11 cellular contexts compared by ENCODE assay signal in genomic region chr12:116426391-116427136, GRCh38.
A peak's percentile ranks its signal among the peaks of the same experiment; 100 is the strongest.
DNase-seq lines count a peak whose midpoint lies in the region; ATAC-seq and TF ChIP-seq lines count a peak whose summit lies in the region.
"Had no signal": no experiment of that assay in that cellular context is flagged by ENCODE, and none has a peak within 500 bp of the region (broad histone marks: within the 10 kb centered on the region; RNA-seq: fewer than 3 reads in every experiment).

No MANE protein-coding gene starts in this region.

- no peaks in the 10 kb centered on the region for H3K36me3 Mint-ChIP-seq in CD4-positive, alpha-beta T cell (ENCODE audit: low read depth)
- H3K36me3 Mint-ChIP-seq: natural killer cell treated with Interleukin-12 subunit alpha and Interleukin-12 subunit beta and Interleukin-15 and Interleukin-18, amount 100 ng/mL, for 72 hours had no signal

- in situ Hi-C loops in HAP-1 (cut with MboI; ENCODE audit: low sequenced_read_pairs): no loop called here
- in situ Hi-C loops in astrocyte of the spinal cord (cut with HindIII; ENCODE audit: low sequenced_read_pairs): no loop called here

- ATAC-seq in GM21423 (IDR thresholded peaks at IDR 0.05; ENCODE audit: unreplicated experiment) (no peak), HG02840 (IDR thresholded peaks at IDR 0.05; ENCODE audit: low FRiP score, unreplicated experiment) (no peak), GM19397 (IDR thresholded peaks at IDR 0.05; ENCODE audit: unreplicated experiment) (no peak)
- ATAC-seq in CD4-positive, alpha-beta T cell (ENCODE audit: poor library complexity): no peak
- ATAC-seq: activated T-cell treated with anti-CD3 and anti-CD28 coated beads, Interleukin-2, amount 50 U/mL, for 72 hours; natural killer cell treated with Interleukin-12 subunit alpha and Interleukin-12 subunit beta and Interleukin-15 and Interleukin-18, amount 100 ng/mL, for 72 hours had no signal

- TF ChIP-seq CTCF in astrocyte of the spinal cord (IDR thresholded peaks at IDR 0.05; ENCODE audit: low read depth, low read length): peak; percentile 66
- no peak for TF ChIP-seq CTCF in CD4-positive, alpha-beta T cell (IDR thresholded peaks at IDR 0.05)

- peaks cover 33% of the 10 kb centered on the region for H3K4me1 ChIP-seq in HAP-1
- H3K4me1 ChIP-seq in iPS-15b (ENCODE audit: control insufficient read depth, insufficient read depth, low read length): peaks cover 15% of the 10 kb centered on the region

- DNase-seq in HAP-1 (ENCODE audit: low spot score in 2 of 2) (peak; percentile 54 to 76), astrocyte of the spinal cord (ENCODE audit: low read depth, low spot score) (peak; percentile 96), stromal cell of bone marrow (ENCODE audit: low read depth) (peak; percentile 98)
- no peak for DNase-seq in CD4-positive, alpha-beta T cell
- DNase-seq: activated T-cell treated with anti-CD3 and anti-CD28 coated beads, Interleukin-2, amount 50 U/mL, for 72 hours; NCI-H345 had no signal

- H3K9me3 ChIP-seq in HAP-1 (0 out of 2 replicates have a peak, but pooled peaks cover 3% of the 10 kb centered on the region), iPS-15b (ENCODE audit: control insufficient read depth, insufficient read depth, low read length) (no peaks in the 10 kb centered on the region)
- no peaks in the 10 kb centered on the region for H3K9me3 ChIP-seq in CD4-positive, alpha-beta T cell (ENCODE audit: control insufficient read depth, low read length)

- H3K27me3 ChIP-seq in HAP-1 (ENCODE audit: low read depth) (no peaks in the 10 kb centered on the region), iPS-15b (ENCODE audit: control insufficient read depth, insufficient read depth, low read length) (no peaks in the 10 kb centered on the region)
- no peaks in the 10 kb centered on the region for H3K27me3 ChIP-seq in CD4-positive, alpha-beta T cell (ENCODE audit: control insufficient read depth, insufficient read depth, low read length)

- H3K9me3 Mint-ChIP-seq in CD4-positive, alpha-beta T cell: no peaks in the 10 kb centered on the region

- POLR2A ChIA-PET in CD4-positive, alpha-beta T cell (lab: Charles Lee): no interaction called here

- intact Hi-C loops in CD4-positive, alpha-beta T cell (cut with DNase I, micrococcal nuclease): no loop called here

- H3K9ac ChIP-seq in iPS-15b (ENCODE audit: low read depth, low read length): peak overlapping the region; percentile 13

- no peak overlapping the region for H3K27ac ChIP-seq in CD4-positive, alpha-beta T cell (ENCODE audit: low read depth, low read length)

- no peak overlapping the region for H3K4me3 ChIP-seq in HAP-1
- no peak overlapping the region for H3K4me3 ChIP-seq in astrocyte of the spinal cord (ENCODE audit: low read depth, low read length)
- no peak overlapping the region for H3K4me3 ChIP-seq in iPS-15b (ENCODE audit: low read depth, low read length)

- CTCF ChIA-PET in CD4-positive, alpha-beta T cell (lab: Charles Lee): no interaction called here

- H3K36me3 ChIP-seq in HAP-1 (replicated peaks): peaks cover 4% of the 10 kb centered on the region; the same call in 1 of the 2 replicates
- no peaks in the 10 kb centered on the region for H3K36me3 ChIP-seq in iPS-15b (ENCODE audit: control insufficient read depth, insufficient read depth, low read length)

- no peak overlapping the region for H3K4me3 Mint-ChIP-seq in CD4-positive, alpha-beta T cell
- H3K4me3 Mint-ChIP-seq: activated T-cell treated with anti-CD3 and anti-CD28 coated beads, Interleukin-2, amount 50 U/mL, for 72 hours; natural killer cell treated with Interleukin-12 subunit alpha and Interleukin-12 subunit beta and Interleukin-15 and Interleukin-18, amount 100 ng/mL, for 72 hours had no signal

- H3K27ac Mint-ChIP-seq in CD4-positive, alpha-beta T cell: no peak overlapping the region
- H3K27ac Mint-ChIP-seq: activated T-cell treated with anti-CD3 and anti-CD28 coated beads, Interleukin-2, amount 50 U/mL, for 72 hours had no signal

- H3K27me3 Mint-ChIP-seq in CD4-positive, alpha-beta T cell: no peaks in the 10 kb centered on the region

- no peaks in the 10 kb centered on the region for H3K4me1 Mint-ChIP-seq in CD4-positive, alpha-beta T cell (ENCODE audit: low read depth)

Comparison
In these comparisons a context has a peak if more than half of its experiments do, and no peak if none do; other contexts are left out.
1. DNase-seq: peak in HAP-1 (2 of 2), astrocyte of the spinal cord (single experiment) and stromal cell of bone marrow (single experiment); none in CD4-positive, alpha-beta T cell (0 of 10).